ENCODE assay signal across 28 cellular contexts in genomic region chr16:77396461-77396860, GRCh38. TPM values are rescaled to one million over a fixed set of nuclear protein-coding genes. Genes with fewer than 3 reads are reported as not detected.
"Had no signal": no experiment of that assay in that cellular context is flagged by ENCODE, and none has a peak within 500 bp of the region (broad histone marks: within the 10 kb centered on the region; RNA-seq: fewer than 3 reads in every experiment).

No MANE protein-coding gene starts in this region.

- H3K9me3 ChIP-seq: colonic mucosa, esophagus squamous epithelium, gastrocnemius medialis, heart right ventricle, left lung, lower lobe of right lung had no signal

- DNase-seq: cerebellar nuclear complex; colonic mucosa; cortex of kidney; dorsolateral prefrontal cortex; effector CD4-positive, alpha-beta T cell; effector memory CD4-positive, alpha-beta T cell; erythroblast; esophagus squamous epithelium; foreskin fibroblast; foreskin melanocyte; gastrocnemius medialis; glutamatergic neuron; head of caudate nucleus; heart right ventricle; hippocampal formation; left cardiac atrium; left lung; left ventricle myocardium superior; lower lobe of right lung; mesenchymal stem cell; midbrain had no signal

- H3K36me3 ChIP-seq: colonic mucosa, esophagus squamous epithelium, gastrocnemius medialis, heart right ventricle, left lung, lower lobe of right lung had no signal

- FAIRE-seq: islet of Langerhans, keratinocyte had no signal

- H3K27ac ChIP-seq: colonic mucosa, dorsolateral prefrontal cortex, epithelial cell of prostate, esophagus squamous epithelium, gastrocnemius medialis, heart right ventricle, left lung, lower lobe of right lung had no signal

- H3K4me3 ChIP-seq: colonic mucosa, dorsolateral prefrontal cortex, esophagus squamous epithelium, gastrocnemius medialis, heart right ventricle, left lung, lower lobe of right lung had no signal

- H3K4me1 ChIP-seq: colonic mucosa, esophagus squamous epithelium, gastrocnemius medialis, heart right ventricle, left lung, lower lobe of right lung had no signal

- H3K27me3 ChIP-seq: colonic mucosa, gastrocnemius medialis, heart right ventricle, left lung had no signal

RNA-seq across cellular contexts. Expression of gene ADAMTS18, which starts 38.4 kb away (rescaled TPM):
- total RNA-seq: chondrocyte, esophagus mucosa, esophagus squamous epithelium, left ventricle myocardium superior, mononuclear cell, mucosa of gallbladder had no signal
- polyA plus RNA-seq: keratinocyte had no signal
